24 cellular contexts compared by ENCODE assay signal in the genomic region with DNA sequence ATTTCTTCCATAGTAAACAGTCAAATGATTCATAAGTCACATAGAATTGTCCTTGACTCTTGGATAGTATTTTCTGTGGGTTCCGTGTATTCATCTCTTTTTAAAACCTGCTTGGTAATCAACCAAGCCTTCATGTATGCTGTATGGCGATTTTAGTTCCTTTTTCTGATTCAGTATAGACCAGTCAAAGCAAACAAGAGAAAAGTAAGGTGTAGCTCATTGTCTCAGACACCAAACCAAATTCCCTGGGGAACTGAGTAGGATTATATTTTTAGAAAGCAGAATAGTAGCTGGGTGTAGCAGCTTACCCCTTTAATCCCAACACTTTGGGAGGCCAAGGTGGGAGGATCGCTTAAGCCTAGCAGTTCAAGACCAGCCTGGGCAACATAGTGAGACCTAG.
"Had no signal": no experiment of that assay in that cellular context is flagged by ENCODE, and none has a peak within 500 bp of the region (broad histone marks: within the 10 kb centered on the region; RNA-seq: fewer than 3 reads in every experiment).

No MANE protein-coding gene starts in this region.

- H3K4me2 ChIP-seq: smooth muscle cell had no signal

- H3K9me3 Mint-ChIP-seq: effector memory CD8-positive, alpha-beta T cell; nephron progenitor cell had no signal

- H3K4me1 ChIP-seq: esophagus squamous epithelium, prostate gland, right atrium auricular region, testis, tibial artery had no signal

- H3K9me3 ChIP-seq: esophagus squamous epithelium, prostate gland, right atrium auricular region, testis, tibial artery had no signal

- DNase-seq: cortex of kidney; effector memory CD8-positive, alpha-beta T cell; erythroblast; esophagus squamous epithelium; foreskin melanocyte; mesenchymal stem cell; midbrain; naive thymus-derived CD8-positive, alpha-beta T cell; nephron progenitor cell; nucleus accumbens; stimulated activated CD4-positive, alpha-beta T cell treated with anti-CD3 and anti-CD28 coated beads, Interleukin-12 subunit alpha, Interleukin-12 subunit beta, amount 100 ng/mL, for 4 hours; stimulated activated CD4-positive, alpha-beta T cell treated with anti-CD3 and anti-CD28 coated beads, Interleukin-1b, Interleukin-23, amount 100 ng/mL, for 48 hours; stimulated activated CD4-positive, alpha-beta T cell treated with anti-CD3 and anti-CD28 coated beads, Interleukin-4, amount 100 ng/mL, for 1 hour; stimulated activated CD8-positive, alpha-beta memory T cell treated with anti-CD3 and anti-CD28 coated beads, Interleukin-4, amount 100 ng/mL, for 48 hours; stimulated activated naive CD8-positive, alpha-beta T cell treated with anti-CD3 and anti-CD28 coated beads, Interleukin-15, Interleukin-2, amounts not matched to agents 100 U/mL and 50 U/mL, for 24 hours; substantia nigra; testis; tibial artery had no signal

- H3K4me3 ChIP-seq: esophagus squamous epithelium, lung, prostate gland, right atrium auricular region, smooth muscle cell, testis, tibial artery had no signal

- H3K4me3 Mint-ChIP-seq: effector memory CD8-positive, alpha-beta T cell; naive thymus-derived CD8-positive, alpha-beta T cell; nephron progenitor cell; type B pancreatic cell had no signal

- H3K36me3 ChIP-seq: prostate gland had no signal

- H3K27me3 ChIP-seq: esophagus squamous epithelium, right atrium auricular region, testis, tibial artery had no signal

- H3K4me1 Mint-ChIP-seq: nephron progenitor cell had no signal

- H3K27ac ChIP-seq: esophagus squamous epithelium, prostate gland, right atrium auricular region, testis, tibial artery had no signal

- H3K27ac Mint-ChIP-seq: effector memory CD8-positive, alpha-beta T cell; naive thymus-derived CD8-positive, alpha-beta T cell; nephron progenitor cell; type B pancreatic cell had no signal

- H3K27me3 Mint-ChIP-seq: effector memory CD8-positive, alpha-beta T cell; naive thymus-derived CD8-positive, alpha-beta T cell; type B pancreatic cell had no signal

- ATAC-seq: effector memory CD8-positive, alpha-beta T cell; naive thymus-derived CD8-positive, alpha-beta T cell; sciatic nerve; stimulated activated naive CD8-positive, alpha-beta T cell treated with anti-CD3 and anti-CD28 coated beads, Interleukin-15, Interleukin-2, amounts not matched to agents 100 U/mL and 50 U/mL, for 24 hours had no signal
